ENCODE assay signal across 1 cellular context in the genomic region with DNA sequence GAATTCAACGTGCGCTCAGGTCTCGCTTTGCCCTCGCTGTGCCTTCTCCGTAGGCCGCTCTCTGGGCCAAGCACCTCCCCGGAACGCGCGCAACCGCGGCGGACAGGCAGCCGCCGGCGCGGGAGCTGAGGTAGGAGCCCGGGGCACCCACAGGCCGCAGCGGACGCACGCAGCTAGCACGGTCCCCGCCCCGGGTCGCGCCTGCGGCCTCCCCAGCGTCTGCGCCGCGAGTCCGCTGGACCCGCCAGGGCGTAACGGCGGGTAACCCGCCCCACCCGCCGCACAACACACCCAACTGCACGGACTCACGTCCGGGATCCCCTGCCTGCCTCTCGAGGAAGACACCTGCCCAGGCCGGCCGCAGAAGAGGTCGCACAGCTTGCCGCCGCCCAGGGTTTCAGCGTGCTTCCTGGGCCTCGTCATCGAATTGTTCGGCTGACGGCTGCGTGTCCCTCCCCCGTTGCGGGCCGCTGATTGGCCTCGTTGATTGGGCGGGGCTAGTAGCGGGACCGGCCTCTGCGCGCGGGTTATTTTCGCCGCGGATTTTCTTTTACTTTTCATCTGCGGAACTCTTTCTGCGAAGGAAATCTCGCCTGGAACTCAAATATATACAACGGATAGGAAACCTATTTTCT.
TF ChIP-seq lines count a peak whose summit lies in the region.

A gene with protein sequence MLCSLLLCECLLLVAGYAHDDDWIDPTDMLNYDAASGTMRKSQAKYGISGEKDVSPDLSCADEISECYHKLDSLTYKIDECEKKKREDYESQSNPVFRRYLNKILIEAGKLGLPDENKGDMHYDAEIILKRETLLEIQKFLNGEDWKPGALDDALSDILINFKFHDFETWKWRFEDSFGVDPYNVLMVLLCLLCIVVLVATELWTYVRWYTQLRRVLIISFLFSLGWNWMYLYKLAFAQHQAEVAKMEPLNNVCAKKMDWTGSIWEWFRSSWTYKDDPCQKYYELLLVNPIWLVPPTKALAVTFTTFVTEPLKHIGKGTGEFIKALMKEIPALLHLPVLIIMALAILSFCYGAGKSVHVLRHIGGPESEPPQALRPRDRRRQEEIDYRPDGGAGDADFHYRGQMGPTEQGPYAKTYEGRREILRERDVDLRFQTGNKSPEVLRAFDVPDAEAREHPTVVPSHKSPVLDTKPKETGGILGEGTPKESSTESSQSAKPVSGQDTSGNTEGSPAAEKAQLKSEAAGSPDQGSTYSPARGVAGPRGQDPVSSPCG (minus strand): TSS at position 433 of the 635 bp plus-strand sequence. CDS start 13,047 bp downstream, outside the sequence.

TF ChIP-seq in K562, 482 proteins besides CTCF, POLR2A, EP300 and RAD21 (continued from another document and continues in another):
- TF ChIP-seq, protein P1, sequence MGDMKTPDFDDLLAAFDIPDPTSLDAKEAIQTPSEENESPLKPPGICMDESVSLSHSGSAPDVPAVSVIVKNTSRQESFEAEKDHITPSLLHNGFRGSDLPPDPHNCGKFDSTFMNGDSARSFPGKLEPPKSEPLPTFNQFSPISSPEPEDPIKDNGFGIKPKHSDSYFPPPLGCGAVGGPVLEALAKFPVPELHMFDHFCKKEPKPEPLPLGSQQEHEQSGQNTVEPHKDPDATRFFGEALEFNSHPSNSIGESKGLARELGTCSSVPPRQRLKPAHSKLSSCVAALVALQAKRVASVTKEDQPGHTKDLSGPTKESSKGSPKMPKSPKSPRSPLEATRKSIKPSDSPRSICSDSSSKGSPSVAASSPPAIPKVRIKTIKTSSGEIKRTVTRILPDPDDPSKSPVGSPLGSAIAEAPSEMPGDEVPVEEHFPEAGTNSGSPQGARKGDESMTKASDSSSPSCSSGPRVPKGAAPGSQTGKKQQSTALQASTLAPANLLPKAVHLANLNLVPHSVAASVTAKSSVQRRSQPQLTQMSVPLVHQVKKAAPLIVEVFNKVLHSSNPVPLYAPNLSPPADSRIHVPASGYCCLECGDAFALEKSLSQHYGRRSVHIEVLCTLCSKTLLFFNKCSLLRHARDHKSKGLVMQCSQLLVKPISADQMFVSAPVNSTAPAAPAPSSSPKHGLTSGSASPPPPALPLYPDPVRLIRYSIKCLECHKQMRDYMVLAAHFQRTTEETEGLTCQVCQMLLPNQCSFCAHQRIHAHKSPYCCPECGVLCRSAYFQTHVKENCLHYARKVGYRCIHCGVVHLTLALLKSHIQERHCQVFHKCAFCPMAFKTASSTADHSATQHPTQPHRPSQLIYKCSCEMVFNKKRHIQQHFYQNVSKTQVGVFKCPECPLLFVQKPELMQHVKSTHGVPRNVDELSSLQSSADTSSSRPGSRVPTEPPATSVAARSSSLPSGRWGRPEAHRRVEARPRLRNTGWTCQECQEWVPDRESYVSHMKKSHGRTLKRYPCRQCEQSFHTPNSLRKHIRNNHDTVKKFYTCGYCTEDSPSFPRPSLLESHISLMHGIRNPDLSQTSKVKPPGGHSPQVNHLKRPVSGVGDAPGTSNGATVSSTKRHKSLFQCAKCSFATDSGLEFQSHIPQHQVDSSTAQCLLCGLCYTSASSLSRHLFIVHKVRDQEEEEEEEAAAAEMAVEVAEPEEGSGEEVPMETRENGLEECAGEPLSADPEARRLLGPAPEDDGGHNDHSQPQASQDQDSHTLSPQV (IDR thresholded peaks at IDR 0.05) = peak; percentile 90
- TF ChIP-seq NUFIP1 (IDR thresholded peaks at IDR 0.05; ENCODE audit: partially characterized antibody) (no peak), ETV1 (tag; conservative IDR thresholded peaks at IDR 0.05; ENCODE audit: low read depth) (no peak), NONO (IDR thresholded peaks at IDR 0.05; ENCODE audit: low read depth in 2 of 2, low read length in 1 of 2) (peak in 1 of 2 experiments; percentile 90; a peak in 3 of 4 replicates), ZFP1 (CRISPR knock-in tag; IDR thresholded peaks at IDR 0.05) (no peak), SREBF1 (IDR thresholded peaks at IDR 0.05; ENCODE audit: borderline replicate concordance, low read depth, low read length) (no peak), YY1 (IDR thresholded peaks at IDR 0.05; ENCODE audit: borderline replicate concordance in 1 of 3, control insufficient read depth in 1 of 3, extremely low read depth in 1 of 3, insufficient read depth in 3 of 3, insufficient read length in 1 of 3, insufficient replicate concordance in 2 of 3, low read depth in 1 of 3, low read length in 2 of 3) (peak in 1 of 3 experiments; percentile 48), SMARCE1 (IDR thresholded peaks at IDR 0.05) (no peak), NCOA6 (IDR thresholded peaks at IDR 0.05) (no peak), TARDBP (IDR thresholded peaks at IDR 0.05) (peak; percentile 69; the same call in 1 of the 2 replicates), SAFB (IDR thresholded peaks at IDR 0.05; ENCODE audit: borderline replicate concordance, low read depth, low read length) (peak; percentile 65; the same call in 1 of the 2 replicates), ZNF696 (CRISPR knock-in tag; conservative IDR thresholded peaks at IDR 0.05) (no peak), PURB (CRISPR knock-in tag; IDR thresholded peaks at IDR 0.05; ENCODE audit: low read depth) (no peak), NCOR1 (IDR thresholded peaks at IDR 0.05) (no peak), SOX6 (IDR thresholded peaks at IDR 0.05) (peak; percentile 55; the same call in 1 of the 2 replicates), RNF2 (IDR thresholded peaks at IDR 0.05) (no peak; the same call in 1 of the 2 replicates), NELFE (IDR thresholded peaks at IDR 0.05; ENCODE audit: insufficient read depth, insufficient read length) (no peak), PTTG1 (tag; IDR thresholded peaks at IDR 0.05; ENCODE audit: low read depth) (no peak), NR3C1 (CRISPR knock-in tag; IDR thresholded peaks at IDR 0.05) (peak; percentile 90), HNRNPLL (IDR thresholded peaks at IDR 0.05; ENCODE audit: low read depth, low read length, poor library complexity, severe bottlenecking) (peak; percentile 81), PHTF2 (CRISPR knock-in tag; IDR thresholded peaks at IDR 0.05) (no peak), ZFP30 (CRISPR knock-in tag; IDR thresholded peaks at IDR 0.05; ENCODE audit: borderline replicate concordance) (no peak), GTF2F1 (IDR thresholded peaks at IDR 0.05; ENCODE audit: low read depth, low read length) (peak; percentile 86; the same call in 1 of the 2 replicates), C11orf30 (IDR thresholded peaks at IDR 0.05; ENCODE audit: low read depth) (no peak)
- TF ChIP-seq, protein P2, sequence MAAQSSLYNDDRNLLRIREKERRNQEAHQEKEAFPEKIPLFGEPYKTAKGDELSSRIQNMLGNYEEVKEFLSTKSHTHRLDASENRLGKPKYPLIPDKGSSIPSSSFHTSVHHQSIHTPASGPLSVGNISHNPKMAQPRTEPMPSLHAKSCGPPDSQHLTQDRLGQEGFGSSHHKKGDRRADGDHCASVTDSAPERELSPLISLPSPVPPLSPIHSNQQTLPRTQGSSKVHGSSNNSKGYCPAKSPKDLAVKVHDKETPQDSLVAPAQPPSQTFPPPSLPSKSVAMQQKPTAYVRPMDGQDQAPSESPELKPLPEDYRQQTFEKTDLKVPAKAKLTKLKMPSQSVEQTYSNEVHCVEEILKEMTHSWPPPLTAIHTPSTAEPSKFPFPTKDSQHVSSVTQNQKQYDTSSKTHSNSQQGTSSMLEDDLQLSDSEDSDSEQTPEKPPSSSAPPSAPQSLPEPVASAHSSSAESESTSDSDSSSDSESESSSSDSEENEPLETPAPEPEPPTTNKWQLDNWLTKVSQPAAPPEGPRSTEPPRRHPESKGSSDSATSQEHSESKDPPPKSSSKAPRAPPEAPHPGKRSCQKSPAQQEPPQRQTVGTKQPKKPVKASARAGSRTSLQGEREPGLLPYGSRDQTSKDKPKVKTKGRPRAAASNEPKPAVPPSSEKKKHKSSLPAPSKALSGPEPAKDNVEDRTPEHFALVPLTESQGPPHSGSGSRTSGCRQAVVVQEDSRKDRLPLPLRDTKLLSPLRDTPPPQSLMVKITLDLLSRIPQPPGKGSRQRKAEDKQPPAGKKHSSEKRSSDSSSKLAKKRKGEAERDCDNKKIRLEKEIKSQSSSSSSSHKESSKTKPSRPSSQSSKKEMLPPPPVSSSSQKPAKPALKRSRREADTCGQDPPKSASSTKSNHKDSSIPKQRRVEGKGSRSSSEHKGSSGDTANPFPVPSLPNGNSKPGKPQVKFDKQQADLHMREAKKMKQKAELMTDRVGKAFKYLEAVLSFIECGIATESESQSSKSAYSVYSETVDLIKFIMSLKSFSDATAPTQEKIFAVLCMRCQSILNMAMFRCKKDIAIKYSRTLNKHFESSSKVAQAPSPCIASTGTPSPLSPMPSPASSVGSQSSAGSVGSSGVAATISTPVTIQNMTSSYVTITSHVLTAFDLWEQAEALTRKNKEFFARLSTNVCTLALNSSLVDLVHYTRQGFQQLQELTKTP (IDR thresholded peaks at IDR 0.05; ENCODE audit: low read depth in 1 of 2, partially characterized antibody in 2 of 2) = no peak
- TF ChIP-seq, protein P3, sequence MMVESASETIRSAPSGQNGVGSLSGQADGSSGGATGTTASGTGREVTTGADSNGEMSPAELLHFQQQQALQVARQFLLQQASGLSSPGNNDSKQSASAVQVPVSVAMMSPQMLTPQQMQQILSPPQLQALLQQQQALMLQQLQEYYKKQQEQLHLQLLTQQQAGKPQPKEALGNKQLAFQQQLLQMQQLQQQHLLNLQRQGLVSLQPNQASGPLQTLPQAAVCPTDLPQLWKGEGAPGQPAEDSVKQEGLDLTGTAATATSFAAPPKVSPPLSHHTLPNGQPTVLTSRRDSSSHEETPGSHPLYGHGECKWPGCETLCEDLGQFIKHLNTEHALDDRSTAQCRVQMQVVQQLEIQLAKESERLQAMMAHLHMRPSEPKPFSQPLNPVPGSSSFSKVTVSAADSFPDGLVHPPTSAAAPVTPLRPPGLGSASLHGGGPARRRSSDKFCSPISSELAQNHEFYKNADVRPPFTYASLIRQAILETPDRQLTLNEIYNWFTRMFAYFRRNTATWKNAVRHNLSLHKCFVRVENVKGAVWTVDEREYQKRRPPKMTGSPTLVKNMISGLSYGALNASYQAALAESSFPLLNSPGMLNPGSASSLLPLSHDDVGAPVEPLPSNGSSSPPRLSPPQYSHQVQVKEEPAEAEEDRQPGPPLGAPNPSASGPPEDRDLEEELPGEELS (CRISPR knock-in tag; IDR thresholded peaks at IDR 0.05; ENCODE audit: borderline replicate concordance) = peak; percentile 83; the same call in 1 of the 2 replicates
- TF ChIP-seq, protein P4, sequence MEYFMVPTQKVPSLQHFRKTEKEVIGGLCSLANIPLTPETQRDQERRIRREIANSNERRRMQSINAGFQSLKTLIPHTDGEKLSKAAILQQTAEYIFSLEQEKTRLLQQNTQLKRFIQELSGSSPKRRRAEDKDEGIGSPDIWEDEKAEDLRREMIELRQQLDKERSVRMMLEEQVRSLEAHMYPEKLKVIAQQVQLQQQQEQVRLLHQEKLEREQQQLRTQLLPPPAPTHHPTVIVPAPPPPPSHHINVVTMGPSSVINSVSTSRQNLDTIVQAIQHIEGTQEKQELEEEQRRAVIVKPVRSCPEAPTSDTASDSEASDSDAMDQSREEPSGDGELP (CRISPR knock-in tag; IDR thresholded peaks at IDR 0.05; ENCODE audit: borderline replicate concordance) = peak; percentile 85
- TF ChIP-seq, protein P5, sequence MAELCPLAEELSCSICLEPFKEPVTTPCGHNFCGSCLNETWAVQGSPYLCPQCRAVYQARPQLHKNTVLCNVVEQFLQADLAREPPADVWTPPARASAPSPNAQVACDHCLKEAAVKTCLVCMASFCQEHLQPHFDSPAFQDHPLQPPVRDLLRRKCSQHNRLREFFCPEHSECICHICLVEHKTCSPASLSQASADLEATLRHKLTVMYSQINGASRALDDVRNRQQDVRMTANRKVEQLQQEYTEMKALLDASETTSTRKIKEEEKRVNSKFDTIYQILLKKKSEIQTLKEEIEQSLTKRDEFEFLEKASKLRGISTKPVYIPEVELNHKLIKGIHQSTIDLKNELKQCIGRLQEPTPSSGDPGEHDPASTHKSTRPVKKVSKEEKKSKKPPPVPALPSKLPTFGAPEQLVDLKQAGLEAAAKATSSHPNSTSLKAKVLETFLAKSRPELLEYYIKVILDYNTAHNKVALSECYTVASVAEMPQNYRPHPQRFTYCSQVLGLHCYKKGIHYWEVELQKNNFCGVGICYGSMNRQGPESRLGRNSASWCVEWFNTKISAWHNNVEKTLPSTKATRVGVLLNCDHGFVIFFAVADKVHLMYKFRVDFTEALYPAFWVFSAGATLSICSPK (IDR thresholded peaks at IDR 0.05; ENCODE audit: borderline replicate concordance) = no peak
- TF ChIP-seq, protein P6, sequence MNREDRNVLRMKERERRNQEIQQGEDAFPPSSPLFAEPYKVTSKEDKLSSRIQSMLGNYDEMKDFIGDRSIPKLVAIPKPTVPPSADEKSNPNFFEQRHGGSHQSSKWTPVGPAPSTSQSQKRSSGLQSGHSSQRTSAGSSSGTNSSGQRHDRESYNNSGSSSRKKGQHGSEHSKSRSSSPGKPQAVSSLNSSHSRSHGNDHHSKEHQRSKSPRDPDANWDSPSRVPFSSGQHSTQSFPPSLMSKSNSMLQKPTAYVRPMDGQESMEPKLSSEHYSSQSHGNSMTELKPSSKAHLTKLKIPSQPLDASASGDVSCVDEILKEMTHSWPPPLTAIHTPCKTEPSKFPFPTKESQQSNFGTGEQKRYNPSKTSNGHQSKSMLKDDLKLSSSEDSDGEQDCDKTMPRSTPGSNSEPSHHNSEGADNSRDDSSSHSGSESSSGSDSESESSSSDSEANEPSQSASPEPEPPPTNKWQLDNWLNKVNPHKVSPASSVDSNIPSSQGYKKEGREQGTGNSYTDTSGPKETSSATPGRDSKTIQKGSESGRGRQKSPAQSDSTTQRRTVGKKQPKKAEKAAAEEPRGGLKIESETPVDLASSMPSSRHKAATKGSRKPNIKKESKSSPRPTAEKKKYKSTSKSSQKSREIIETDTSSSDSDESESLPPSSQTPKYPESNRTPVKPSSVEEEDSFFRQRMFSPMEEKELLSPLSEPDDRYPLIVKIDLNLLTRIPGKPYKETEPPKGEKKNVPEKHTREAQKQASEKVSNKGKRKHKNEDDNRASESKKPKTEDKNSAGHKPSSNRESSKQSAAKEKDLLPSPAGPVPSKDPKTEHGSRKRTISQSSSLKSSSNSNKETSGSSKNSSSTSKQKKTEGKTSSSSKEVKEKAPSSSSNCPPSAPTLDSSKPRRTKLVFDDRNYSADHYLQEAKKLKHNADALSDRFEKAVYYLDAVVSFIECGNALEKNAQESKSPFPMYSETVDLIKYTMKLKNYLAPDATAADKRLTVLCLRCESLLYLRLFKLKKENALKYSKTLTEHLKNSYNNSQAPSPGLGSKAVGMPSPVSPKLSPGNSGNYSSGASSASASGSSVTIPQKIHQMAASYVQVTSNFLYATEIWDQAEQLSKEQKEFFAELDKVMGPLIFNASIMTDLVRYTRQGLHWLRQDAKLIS (CRISPR knock-in tag; IDR thresholded peaks at IDR 0.05) = peak; percentile 77
- TF ChIP-seq, protein P7, sequence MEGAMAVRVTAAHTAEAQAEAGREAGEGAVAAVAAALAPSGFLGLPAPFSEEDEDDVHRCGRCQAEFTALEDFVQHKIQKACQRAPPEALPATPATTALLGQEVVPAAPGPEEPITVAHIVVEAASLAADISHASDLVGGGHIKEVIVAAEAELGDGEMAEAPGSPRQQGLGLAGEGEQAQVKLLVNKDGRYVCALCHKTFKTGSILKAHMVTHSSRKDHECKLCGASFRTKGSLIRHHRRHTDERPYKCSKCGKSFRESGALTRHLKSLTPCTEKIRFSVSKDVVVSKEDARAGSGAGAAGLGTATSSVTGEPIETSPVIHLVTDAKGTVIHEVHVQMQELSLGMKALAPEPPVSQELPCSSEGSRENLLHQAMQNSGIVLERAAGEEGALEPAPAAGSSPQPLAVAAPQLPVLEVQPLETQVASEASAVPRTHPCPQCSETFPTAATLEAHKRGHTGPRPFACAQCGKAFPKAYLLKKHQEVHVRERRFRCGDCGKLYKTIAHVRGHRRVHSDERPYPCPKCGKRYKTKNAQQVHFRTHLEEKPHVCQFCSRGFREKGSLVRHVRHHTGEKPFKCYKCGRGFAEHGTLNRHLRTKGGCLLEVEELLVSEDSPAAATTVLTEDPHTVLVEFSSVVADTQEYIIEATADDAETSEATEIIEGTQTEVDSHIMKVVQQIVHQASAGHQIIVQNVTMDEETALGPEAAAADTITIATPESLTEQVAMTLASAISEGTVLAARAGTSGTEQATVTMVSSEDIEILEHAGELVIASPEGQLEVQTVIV (CRISPR knock-in tag; IDR thresholded peaks at IDR 0.05; ENCODE audit: borderline replicate concordance) = no peak
